Comparison of ENCODE assay signal across 1 cellular context in the genomic region with DNA sequence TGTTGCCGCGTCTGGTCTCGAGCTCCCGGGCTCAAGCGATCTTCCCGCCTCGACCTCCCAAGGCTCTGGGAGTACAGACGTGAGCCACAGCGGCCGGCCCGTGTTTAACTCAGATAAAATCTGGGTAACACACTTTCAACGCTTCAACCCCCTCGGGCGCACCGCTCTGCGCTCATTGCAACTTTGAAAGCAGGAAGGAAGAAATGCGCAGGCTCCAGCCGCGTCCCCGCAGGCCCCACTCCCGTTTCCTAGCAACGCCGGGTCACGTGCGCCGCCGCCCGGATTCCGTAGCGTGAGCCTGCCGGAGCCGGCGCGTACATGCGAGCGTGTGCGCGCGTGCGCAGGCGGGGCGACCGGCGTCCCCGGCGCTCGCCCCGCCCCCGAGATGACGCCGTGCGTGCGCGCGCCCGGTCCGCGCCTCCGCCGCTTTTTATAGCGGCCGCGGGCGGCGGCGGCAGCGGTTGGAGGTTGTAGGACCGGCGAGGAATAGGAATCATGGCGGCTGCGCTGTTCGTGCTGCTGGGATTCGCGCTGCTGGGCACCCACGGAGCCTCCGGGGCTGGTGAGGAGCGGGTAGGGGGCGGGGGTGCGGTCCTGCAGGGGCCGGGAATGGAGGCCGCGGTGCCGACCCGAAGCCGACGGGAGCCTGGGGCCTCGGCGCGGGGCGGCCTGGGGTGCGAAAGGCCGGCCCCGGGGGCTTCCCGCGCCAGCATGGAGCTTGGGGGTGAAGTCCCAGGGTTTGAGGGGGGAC.
A peak's percentile ranks its signal among the peaks of the same experiment; 100 is the strongest.
TF ChIP-seq lines count a peak whose summit lies in the region.

A gene (plus strand): TSS at position 457 of the 751 bp plus-strand sequence. CDS start 39 bp downstream, at position 496.

TF ChIP-seq in K562, 482 proteins besides CTCF, POLR2A, EP300 and RAD21 (continued from another document and continues in another):
- TF ChIP-seq, protein P1, sequence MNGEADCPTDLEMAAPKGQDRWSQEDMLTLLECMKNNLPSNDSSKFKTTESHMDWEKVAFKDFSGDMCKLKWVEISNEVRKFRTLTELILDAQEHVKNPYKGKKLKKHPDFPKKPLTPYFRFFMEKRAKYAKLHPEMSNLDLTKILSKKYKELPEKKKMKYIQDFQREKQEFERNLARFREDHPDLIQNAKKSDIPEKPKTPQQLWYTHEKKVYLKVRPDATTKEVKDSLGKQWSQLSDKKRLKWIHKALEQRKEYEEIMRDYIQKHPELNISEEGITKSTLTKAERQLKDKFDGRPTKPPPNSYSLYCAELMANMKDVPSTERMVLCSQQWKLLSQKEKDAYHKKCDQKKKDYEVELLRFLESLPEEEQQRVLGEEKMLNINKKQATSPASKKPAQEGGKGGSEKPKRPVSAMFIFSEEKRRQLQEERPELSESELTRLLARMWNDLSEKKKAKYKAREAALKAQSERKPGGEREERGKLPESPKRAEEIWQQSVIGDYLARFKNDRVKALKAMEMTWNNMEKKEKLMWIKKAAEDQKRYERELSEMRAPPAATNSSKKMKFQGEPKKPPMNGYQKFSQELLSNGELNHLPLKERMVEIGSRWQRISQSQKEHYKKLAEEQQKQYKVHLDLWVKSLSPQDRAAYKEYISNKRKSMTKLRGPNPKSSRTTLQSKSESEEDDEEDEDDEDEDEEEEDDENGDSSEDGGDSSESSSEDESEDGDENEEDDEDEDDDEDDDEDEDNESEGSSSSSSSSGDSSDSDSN (IDR thresholded peaks at IDR 0.05; ENCODE audit: borderline replicate concordance in 1 of 2, low read depth in 2 of 2, low read length in 2 of 2), result peak in 1 of 2 experiments; percentile 80; a peak in 2 of 4 replicates
- TF ChIP-seq SAP30 (IDR thresholded peaks at IDR 0.05; ENCODE audit: borderline replicate concordance, insufficient read depth, low read depth, low read length, poor library complexity, severe bottlenecking) (no peak), ZNF197 (CRISPR knock-in tag; IDR thresholded peaks at IDR 0.05; ENCODE audit: low read depth) (peak; percentile 93), ZNF668 (CRISPR knock-in tag; IDR thresholded peaks at IDR 0.05) (no peak), NFATC3 (IDR thresholded peaks at IDR 0.05) (no peak), RAD51 (IDR thresholded peaks at IDR 0.05; ENCODE audit: borderline replicate concordance, low read depth) (peak; percentile 95), ILK (tag; IDR thresholded peaks at IDR 0.05; ENCODE audit: borderline replicate concordance, low read depth) (no peak), ZNF436 (CRISPR knock-in tag; IDR thresholded peaks at IDR 0.05) (no peak), MCM5 (IDR thresholded peaks at IDR 0.05; ENCODE audit: low read depth) (no peak), SAFB2 (IDR thresholded peaks at IDR 0.05; ENCODE audit: borderline replicate concordance, low read depth, low read length, severe bottlenecking) (no peak), SPI1 (IDR thresholded peaks at IDR 0.05; ENCODE audit: borderline replicate concordance, low read depth, low read length) (no peak), U2AF2 (optimal IDR thresholded peaks at IDR 0.05; ENCODE audit: low read depth, low read length) (no peak), EGR1 (conservative IDR thresholded peaks at IDR 0.05) (peak; percentile 28; the same call in 1 of the 2 replicates), KLF1 (tag; IDR thresholded peaks at IDR 0.05) (0 out of 2 replicates have a peak, but pooled peaks have one; percentile 43), TAL1 (IDR thresholded peaks at IDR 0.05) (no peak), EZH2 (IDR thresholded peaks at IDR 0.05; ENCODE audit: borderline replicate concordance, low read depth, low read length) (no peak), ZNF274 (IDR thresholded peaks at IDR 0.05; ENCODE audit: borderline replicate concordance, low read depth, low read length) (no peak), CBFA2T2 (conservative IDR thresholded peaks at IDR 0.05) (peak; percentile 65), ZSCAN29 (IDR thresholded peaks at IDR 0.05) (no peak), CCNT2 (IDR thresholded peaks at IDR 0.05; ENCODE audit: borderline replicate concordance, extremely low read depth, insufficient read length, low read depth, low read length) (peak; percentile 98), RFX7 (CRISPR knock-in tag; IDR thresholded peaks at IDR 0.05) (no peak), ADNP (tag; IDR thresholded peaks at IDR 0.05) (no peak), SRSF7 (optimal IDR thresholded peaks at IDR 0.05; ENCODE audit: low read depth, low read length) (no peak), LEF1 (IDR thresholded peaks at IDR 0.05) (peak; percentile 64), MTF1 (CRISPR knock-in tag; IDR thresholded peaks at IDR 0.05; ENCODE audit: borderline replicate concordance) (no peak), ZNF57 (CRISPR knock-in tag; IDR thresholded peaks at IDR 0.05) (no peak), MBD2 (IDR thresholded peaks at IDR 0.05; ENCODE audit: borderline replicate concordance, low read depth) (no peak; the same call in none of the 2 replicates), EWSR1 (IDR thresholded peaks at IDR 0.05; ENCODE audit: borderline replicate concordance, low read depth, partially characterized antibody) (no peak), MYBL2 (IDR thresholded peaks at IDR 0.05; ENCODE audit: low read depth) (no peak), MYBL2 (CRISPR knock-in tag; IDR thresholded peaks at IDR 0.05; ENCODE audit: borderline replicate concordance) (no peak), ATF7 (IDR thresholded peaks at IDR 0.05) (peak; percentile 90), GATAD2B (IDR thresholded peaks at IDR 0.05; ENCODE audit: borderline replicate concordance) (no peak)
- TF ChIP-seq, protein P2, sequence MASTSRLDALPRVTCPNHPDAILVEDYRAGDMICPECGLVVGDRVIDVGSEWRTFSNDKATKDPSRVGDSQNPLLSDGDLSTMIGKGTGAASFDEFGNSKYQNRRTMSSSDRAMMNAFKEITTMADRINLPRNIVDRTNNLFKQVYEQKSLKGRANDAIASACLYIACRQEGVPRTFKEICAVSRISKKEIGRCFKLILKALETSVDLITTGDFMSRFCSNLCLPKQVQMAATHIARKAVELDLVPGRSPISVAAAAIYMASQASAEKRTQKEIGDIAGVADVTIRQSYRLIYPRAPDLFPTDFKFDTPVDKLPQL (IDR thresholded peaks at IDR 0.05; ENCODE audit: extremely low read depth, insufficient read length), result no peak
- TF ChIP-seq, protein P3, sequence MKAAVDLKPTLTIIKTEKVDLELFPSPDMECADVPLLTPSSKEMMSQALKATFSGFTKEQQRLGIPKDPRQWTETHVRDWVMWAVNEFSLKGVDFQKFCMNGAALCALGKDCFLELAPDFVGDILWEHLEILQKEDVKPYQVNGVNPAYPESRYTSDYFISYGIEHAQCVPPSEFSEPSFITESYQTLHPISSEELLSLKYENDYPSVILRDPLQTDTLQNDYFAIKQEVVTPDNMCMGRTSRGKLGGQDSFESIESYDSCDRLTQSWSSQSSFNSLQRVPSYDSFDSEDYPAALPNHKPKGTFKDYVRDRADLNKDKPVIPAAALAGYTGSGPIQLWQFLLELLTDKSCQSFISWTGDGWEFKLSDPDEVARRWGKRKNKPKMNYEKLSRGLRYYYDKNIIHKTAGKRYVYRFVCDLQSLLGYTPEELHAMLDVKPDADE (conservative IDR thresholded peaks at IDR 0.05; ENCODE audit: control insufficient read depth, low read depth, low read length), result peak; percentile 34; the same call in 1 of the 2 replicates
- TF ChIP-seq, protein P4, sequence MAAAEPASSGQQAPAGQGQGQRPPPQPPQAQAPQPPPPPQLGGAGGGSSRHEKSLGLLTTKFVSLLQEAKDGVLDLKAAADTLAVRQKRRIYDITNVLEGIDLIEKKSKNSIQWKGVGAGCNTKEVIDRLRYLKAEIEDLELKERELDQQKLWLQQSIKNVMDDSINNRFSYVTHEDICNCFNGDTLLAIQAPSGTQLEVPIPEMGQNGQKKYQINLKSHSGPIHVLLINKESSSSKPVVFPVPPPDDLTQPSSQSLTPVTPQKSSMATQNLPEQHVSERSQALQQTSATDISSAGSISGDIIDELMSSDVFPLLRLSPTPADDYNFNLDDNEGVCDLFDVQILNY (CRISPR knock-in tag; IDR thresholded peaks at IDR 0.05), result no peak
- TF ChIP-seq, protein P5, sequence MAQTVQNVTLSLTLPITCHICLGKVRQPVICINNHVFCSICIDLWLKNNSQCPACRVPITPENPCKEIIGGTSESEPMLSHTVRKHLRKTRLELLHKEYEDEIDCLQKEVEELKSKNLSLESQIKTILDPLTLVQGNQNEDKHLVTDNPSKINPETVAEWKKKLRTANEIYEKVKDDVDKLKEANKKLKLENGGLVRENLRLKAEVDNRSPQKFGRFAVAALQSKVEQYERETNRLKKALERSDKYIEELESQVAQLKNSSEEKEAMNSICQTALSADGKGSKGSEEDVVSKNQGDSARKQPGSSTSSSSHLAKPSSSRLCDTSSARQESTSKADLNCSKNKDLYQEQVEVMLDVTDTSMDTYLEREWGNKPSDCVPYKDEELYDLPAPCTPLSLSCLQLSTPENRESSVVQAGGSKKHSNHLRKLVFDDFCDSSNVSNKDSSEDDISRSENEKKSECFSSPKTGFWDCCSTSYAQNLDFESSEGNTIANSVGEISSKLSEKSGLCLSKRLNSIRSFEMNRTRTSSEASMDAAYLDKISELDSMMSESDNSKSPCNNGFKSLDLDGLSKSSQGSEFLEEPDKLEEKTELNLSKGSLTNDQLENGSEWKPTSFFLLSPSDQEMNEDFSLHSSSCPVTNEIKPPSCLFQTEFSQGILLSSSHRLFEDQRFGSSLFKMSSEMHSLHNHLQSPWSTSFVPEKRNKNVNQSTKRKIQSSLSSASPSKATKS (CRISPR knock-in tag; IDR thresholded peaks at IDR 0.05), result no peak
- TF ChIP-seq, protein P6, sequence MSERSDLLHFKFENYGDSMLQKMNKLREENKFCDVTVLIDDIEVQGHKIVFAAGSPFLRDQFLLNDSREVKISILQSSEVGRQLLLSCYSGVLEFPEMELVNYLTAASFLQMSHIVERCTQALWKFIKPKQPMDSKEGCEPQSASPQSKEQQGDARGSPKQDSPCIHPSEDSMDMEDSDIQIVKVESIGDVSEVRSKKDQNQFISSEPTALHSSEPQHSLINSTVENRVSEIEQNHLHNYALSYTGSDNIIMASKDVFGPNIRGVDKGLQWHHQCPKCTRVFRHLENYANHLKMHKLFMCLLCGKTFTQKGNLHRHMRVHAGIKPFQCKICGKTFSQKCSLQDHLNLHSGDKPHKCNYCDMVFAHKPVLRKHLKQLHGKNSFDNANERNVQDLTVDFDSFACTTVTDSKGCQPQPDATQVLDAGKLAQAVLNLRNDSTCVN (CRISPR knock-in tag; IDR thresholded peaks at IDR 0.05), result no peak
- TF ChIP-seq, protein P7, sequence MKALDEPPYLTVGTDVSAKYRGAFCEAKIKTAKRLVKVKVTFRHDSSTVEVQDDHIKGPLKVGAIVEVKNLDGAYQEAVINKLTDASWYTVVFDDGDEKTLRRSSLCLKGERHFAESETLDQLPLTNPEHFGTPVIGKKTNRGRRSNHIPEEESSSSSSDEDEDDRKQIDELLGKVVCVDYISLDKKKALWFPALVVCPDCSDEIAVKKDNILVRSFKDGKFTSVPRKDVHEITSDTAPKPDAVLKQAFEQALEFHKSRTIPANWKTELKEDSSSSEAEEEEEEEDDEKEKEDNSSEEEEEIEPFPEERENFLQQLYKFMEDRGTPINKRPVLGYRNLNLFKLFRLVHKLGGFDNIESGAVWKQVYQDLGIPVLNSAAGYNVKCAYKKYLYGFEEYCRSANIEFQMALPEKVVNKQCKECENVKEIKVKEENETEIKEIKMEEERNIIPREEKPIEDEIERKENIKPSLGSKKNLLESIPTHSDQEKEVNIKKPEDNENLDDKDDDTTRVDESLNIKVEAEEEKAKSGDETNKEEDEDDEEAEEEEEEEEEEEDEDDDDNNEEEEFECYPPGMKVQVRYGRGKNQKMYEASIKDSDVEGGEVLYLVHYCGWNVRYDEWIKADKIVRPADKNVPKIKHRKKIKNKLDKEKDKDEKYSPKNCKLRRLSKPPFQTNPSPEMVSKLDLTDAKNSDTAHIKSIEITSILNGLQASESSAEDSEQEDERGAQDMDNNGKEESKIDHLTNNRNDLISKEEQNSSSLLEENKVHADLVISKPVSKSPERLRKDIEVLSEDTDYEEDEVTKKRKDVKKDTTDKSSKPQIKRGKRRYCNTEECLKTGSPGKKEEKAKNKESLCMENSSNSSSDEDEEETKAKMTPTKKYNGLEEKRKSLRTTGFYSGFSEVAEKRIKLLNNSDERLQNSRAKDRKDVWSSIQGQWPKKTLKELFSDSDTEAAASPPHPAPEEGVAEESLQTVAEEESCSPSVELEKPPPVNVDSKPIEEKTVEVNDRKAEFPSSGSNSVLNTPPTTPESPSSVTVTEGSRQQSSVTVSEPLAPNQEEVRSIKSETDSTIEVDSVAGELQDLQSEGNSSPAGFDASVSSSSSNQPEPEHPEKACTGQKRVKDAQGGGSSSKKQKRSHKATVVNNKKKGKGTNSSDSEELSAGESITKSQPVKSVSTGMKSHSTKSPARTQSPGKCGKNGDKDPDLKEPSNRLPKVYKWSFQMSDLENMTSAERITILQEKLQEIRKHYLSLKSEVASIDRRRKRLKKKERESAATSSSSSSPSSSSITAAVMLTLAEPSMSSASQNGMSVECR (CRISPR knock-in tag; IDR thresholded peaks at IDR 0.05), result peak; percentile 39; the same call in 1 of the 2 replicates
- TF ChIP-seq, protein P8, sequence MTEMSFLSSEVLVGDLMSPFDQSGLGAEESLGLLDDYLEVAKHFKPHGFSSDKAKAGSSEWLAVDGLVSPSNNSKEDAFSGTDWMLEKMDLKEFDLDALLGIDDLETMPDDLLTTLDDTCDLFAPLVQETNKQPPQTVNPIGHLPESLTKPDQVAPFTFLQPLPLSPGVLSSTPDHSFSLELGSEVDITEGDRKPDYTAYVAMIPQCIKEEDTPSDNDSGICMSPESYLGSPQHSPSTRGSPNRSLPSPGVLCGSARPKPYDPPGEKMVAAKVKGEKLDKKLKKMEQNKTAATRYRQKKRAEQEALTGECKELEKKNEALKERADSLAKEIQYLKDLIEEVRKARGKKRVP (CRISPR knock-in tag; IDR thresholded peaks at IDR 0.05), result no peak
- TF ChIP-seq, protein P9, sequence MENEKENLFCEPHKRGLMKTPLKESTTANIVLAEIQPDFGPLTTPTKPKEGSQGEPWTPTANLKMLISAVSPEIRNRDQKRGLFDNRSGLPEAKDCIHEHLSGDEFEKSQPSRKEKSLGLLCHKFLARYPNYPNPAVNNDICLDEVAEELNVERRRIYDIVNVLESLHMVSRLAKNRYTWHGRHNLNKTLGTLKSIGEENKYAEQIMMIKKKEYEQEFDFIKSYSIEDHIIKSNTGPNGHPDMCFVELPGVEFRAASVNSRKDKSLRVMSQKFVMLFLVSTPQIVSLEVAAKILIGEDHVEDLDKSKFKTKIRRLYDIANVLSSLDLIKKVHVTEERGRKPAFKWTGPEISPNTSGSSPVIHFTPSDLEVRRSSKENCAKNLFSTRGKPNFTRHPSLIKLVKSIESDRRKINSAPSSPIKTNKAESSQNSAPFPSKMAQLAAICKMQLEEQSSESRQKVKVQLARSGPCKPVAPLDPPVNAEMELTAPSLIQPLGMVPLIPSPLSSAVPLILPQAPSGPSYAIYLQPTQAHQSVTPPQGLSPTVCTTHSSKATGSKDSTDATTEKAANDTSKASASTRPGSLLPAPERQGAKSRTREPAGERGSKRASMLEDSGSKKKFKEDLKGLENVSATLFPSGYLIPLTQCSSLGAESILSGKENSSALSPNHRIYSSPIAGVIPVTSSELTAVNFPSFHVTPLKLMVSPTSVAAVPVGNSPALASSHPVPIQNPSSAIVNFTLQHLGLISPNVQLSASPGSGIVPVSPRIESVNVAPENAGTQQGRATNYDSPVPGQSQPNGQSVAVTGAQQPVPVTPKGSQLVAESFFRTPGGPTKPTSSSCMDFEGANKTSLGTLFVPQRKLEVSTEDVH (IDR thresholded peaks at IDR 0.05; ENCODE audit: low read depth, partially characterized antibody), result no peak
- TF ChIP-seq, protein P10, sequence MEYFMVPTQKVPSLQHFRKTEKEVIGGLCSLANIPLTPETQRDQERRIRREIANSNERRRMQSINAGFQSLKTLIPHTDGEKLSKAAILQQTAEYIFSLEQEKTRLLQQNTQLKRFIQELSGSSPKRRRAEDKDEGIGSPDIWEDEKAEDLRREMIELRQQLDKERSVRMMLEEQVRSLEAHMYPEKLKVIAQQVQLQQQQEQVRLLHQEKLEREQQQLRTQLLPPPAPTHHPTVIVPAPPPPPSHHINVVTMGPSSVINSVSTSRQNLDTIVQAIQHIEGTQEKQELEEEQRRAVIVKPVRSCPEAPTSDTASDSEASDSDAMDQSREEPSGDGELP (CRISPR knock-in tag; IDR thresholded peaks at IDR 0.05; ENCODE audit: borderline replicate concordance), result peak; percentile 39; the same call in 1 of the 2 replicates
